In the genomic region with DNA sequence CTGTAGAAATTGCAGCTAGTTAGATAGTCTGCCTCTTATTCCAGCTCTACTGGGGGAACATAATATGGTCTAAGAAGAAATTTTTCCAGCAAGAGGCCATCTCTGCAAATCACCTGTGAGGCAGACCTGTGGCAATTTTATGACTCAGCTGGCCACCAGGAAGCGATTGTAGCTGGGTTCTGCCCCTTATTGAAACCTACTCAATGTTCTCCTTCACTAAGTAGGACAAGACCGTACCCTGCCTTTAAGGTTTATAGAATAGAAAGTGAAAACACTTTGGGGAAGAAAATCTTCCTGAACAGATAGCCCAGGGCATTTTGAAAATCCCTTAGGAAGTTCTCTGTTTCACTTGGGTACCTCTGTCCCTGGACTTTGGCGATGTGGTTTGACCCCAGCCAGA, we compare ENCODE assay signal across 11 cellular contexts. TPM values are rescaled to one million over a fixed set of nuclear protein-coding genes. Genes with fewer than 3 reads are reported as not detected.
DNase-seq lines count a peak whose midpoint lies in the region; ATAC-seq and TF ChIP-seq lines count a peak whose summit lies in the region.
"Had no signal": no experiment of that assay in that cellular context is flagged by ENCODE, and none has a peak within 500 bp of the region (broad histone marks: within the 10 kb centered on the region; RNA-seq: fewer than 3 reads in every experiment).

No MANE protein-coding gene starts in this region.

- H3K27ac Mint-ChIP-seq in stimulated activated naive CD8-positive, alpha-beta T cell treated with anti-CD3 and anti-CD28 coated beads, Interleukin-15, Interleukin-2, amounts not matched to agents 100 ng/mL and 50 ng/mL, for 24 hours = peak overlapping the region; percentile 88
- peak overlapping the region; percentile 86 for H3K27ac Mint-ChIP-seq in activated CD8-positive, alpha-beta T cell treated with anti-CD3 and anti-CD28 coated beads, Interleukin-2, amount 10 ng/mL, durations not matched to agents 7 days and 5 days

- peak overlapping the region; percentile 57 for H3K4me3 Mint-ChIP-seq in stimulated activated naive CD8-positive, alpha-beta T cell treated with anti-CD3 and anti-CD28 coated beads, Interleukin-15, Interleukin-2, amounts not matched to agents 100 ng/mL and 50 ng/mL, for 24 hours
- peak overlapping the region; percentile 52 for H3K4me3 Mint-ChIP-seq in activated CD8-positive, alpha-beta T cell treated with anti-CD3 and anti-CD28 coated beads, Interleukin-2, amount 10 ng/mL, durations not matched to agents 7 days and 5 days

- CTCF ChIA-PET in activated CD8-positive, alpha-beta T cell treated with anti-CD3 and anti-CD28 coated beads, Interleukin-2, amount 10 ng/mL, durations not matched to agents 7 days and 5 days (lab: Charles Lee) = interaction anchor here (1.0 to 3.1 kb wide), 2 partner anchors 10 to 401 kb away, joined by 3 to 45 read pairs; no protein-coding TSS in a partner anchor

- H3K4me1 ChIP-seq in upper lobe of right lung = no peaks in the 10 kb centered on the region
- H3K4me1 ChIP-seq: parathyroid adenoma had no signal

- H3K9me3 ChIP-seq in upper lobe of right lung = no peaks in the 10 kb centered on the region

- no peaks in the 10 kb centered on the region for H3K36me3 ChIP-seq in upper lobe of right lung

- peak overlapping the region; percentile 55 for H3K27ac ChIP-seq in upper lobe of right lung
- H3K27ac ChIP-seq: parathyroid adenoma had no signal

- no peaks in the 10 kb centered on the region for H3K27me3 ChIP-seq in upper lobe of right lung

- no peak for TF ChIP-seq CTCF in upper lobe of right lung (IDR thresholded peaks at IDR 0.05)

- H3K27me3 Mint-ChIP-seq in stimulated activated naive CD8-positive, alpha-beta T cell treated with anti-CD3 and anti-CD28 coated beads, Interleukin-15, Interleukin-2, amounts not matched to agents 100 ng/mL and 50 ng/mL, for 24 hours = no peaks in the 10 kb centered on the region
- peaks cover 13% of the 10 kb centered on the region for H3K27me3 Mint-ChIP-seq in activated CD8-positive, alpha-beta T cell treated with anti-CD3 and anti-CD28 coated beads, Interleukin-2, amount 10 ng/mL, durations not matched to agents 7 days and 5 days (ENCODE audit: low read depth)

- no peaks in the 10 kb centered on the region for H3K9me3 Mint-ChIP-seq in stimulated activated naive CD8-positive, alpha-beta T cell treated with anti-CD3 and anti-CD28 coated beads, Interleukin-15, Interleukin-2, amounts not matched to agents 100 ng/mL and 50 ng/mL, for 24 hours
- peaks cover 6% of the 10 kb centered on the region for H3K9me3 Mint-ChIP-seq in activated CD8-positive, alpha-beta T cell treated with anti-CD3 and anti-CD28 coated beads, Interleukin-2, amount 10 ng/mL, durations not matched to agents 7 days and 5 days (ENCODE audit: insufficient read depth)

- ATAC-seq in stimulated activated naive CD8-positive, alpha-beta T cell treated with anti-CD3 and anti-CD28 coated beads, Interleukin-15, Interleukin-2, amounts not matched to agents 100 U/mL and 50 U/mL, for 24 hours = no peak
- ATAC-seq in HG02970 (IDR thresholded peaks at IDR 0.05; ENCODE audit: low FRiP score, unreplicated experiment) = peak; percentile 27
- ATAC-seq in activated CD8-positive, alpha-beta T cell treated with anti-CD3 and anti-CD28 coated beads, Interleukin-2, amount 10 ng/mL, durations not matched to agents 7 days and 5 days = peak; percentile 24
- ATAC-seq in upper lobe of right lung = no peak
- no peak for ATAC-seq in GM18517 (IDR thresholded peaks at IDR 0.05; ENCODE audit: unreplicated experiment)

- DNase-seq in stimulated activated naive CD8-positive, alpha-beta T cell treated with anti-CD3 and anti-CD28 coated beads, Interleukin-15, Interleukin-2, amounts not matched to agents 100 U/mL and 50 U/mL, for 24 hours = no peak
- peak; percentile 30 for DNase-seq in activated CD8-positive, alpha-beta T cell treated with anti-CD3 and anti-CD28 coated beads, Interleukin-2, amount 10 ng/mL, durations not matched to agents 7 days and 5 days
- no peak for DNase-seq in upper lobe of right lung
- no peak for DNase-seq in stimulated activated CD4-positive, alpha-beta T cell treated with anti-CD3 and anti-CD28 coated beads, Interleukin-2, amount 100 ng/mL, for 24 hours
- no peak for DNase-seq in SKM-1 treated with dmso at 0.1 percent for 144 hours (lab: John Stamatoyannopoulos, UW; ENCODE audit: unreplicated experiment)
- DNase-seq: NCI-H774 had no signal

- H3K4me3 ChIP-seq in upper lobe of right lung = no peak overlapping the region

- intact Hi-C loops in upper lobe of right lung (cut with DNase I) = no loop called here

- peaks cover 50% of the 10 kb centered on the region for H3K4me1 Mint-ChIP-seq in stimulated activated naive CD8-positive, alpha-beta T cell treated with anti-CD3 and anti-CD28 coated beads, Interleukin-15, Interleukin-2, amounts not matched to agents 100 ng/mL and 50 ng/mL, for 24 hours (ENCODE audit: low read depth)
- peaks cover 47% of the 10 kb centered on the region for H3K4me1 Mint-ChIP-seq in activated CD8-positive, alpha-beta T cell treated with anti-CD3 and anti-CD28 coated beads, Interleukin-2, amount 10 ng/mL, durations not matched to agents 7 days and 5 days (ENCODE audit: low read depth)

- no peaks in the 10 kb centered on the region for H3K36me3 Mint-ChIP-seq in stimulated activated naive CD8-positive, alpha-beta T cell treated with anti-CD3 and anti-CD28 coated beads, Interleukin-15, Interleukin-2, amounts not matched to agents 100 ng/mL and 50 ng/mL, for 24 hours (ENCODE audit: low read depth)
- no peaks in the 10 kb centered on the region for H3K36me3 Mint-ChIP-seq in activated CD8-positive, alpha-beta T cell treated with anti-CD3 and anti-CD28 coated beads, Interleukin-2, amount 10 ng/mL, durations not matched to agents 7 days and 5 days (ENCODE audit: low read depth)

- POLR2A ChIA-PET in activated CD8-positive, alpha-beta T cell treated with anti-CD3 and anti-CD28 coated beads, Interleukin-2, amount 10 ng/mL, durations not matched to agents 7 days and 5 days (lab: Charles Lee) = interaction anchor here (0.8 kb wide), 1 partner anchor 8 kb away, joined by 3 read pairs; a partner anchor contains a TSS

RNA-seq across cellular contexts. Expression of a gene that starts 7.9 kb away (rescaled TPM):
- total RNA-seq in activated CD8-positive, alpha-beta T cell treated with anti-CD3 and anti-CD28 coated beads, Interleukin-2, amount 10 ng/mL, durations not matched to agents 7 days and 5 days = 1 to 10 TPM; 4.2 to 5.1 TPM
- total RNA-seq in upper lobe of right lung = 9.9 TPM
- total RNA-seq: endothelial cell of umbilical vein had no signal

RNA-seq across cellular contexts. Expression of a gene that starts 18.0 kb away (rescaled TPM):
- not detected for total RNA-seq in activated CD8-positive, alpha-beta T cell treated with anti-CD3 and anti-CD28 coated beads, Interleukin-2, amount 10 ng/mL, durations not matched to agents 7 days and 5 days
- total RNA-seq in upper lobe of right lung = 31.9 TPM
- total RNA-seq: endothelial cell of umbilical vein had no signal

RNA-seq across cellular contexts. Expression of a gene that starts 21.6 kb away (rescaled TPM):
- total RNA-seq in activated CD8-positive, alpha-beta T cell treated with anti-CD3 and anti-CD28 coated beads, Interleukin-2, amount 10 ng/mL, durations not matched to agents 7 days and 5 days = 1 to 10 TPM; 6.5 to 6.7 TPM
- total RNA-seq in upper lobe of right lung = 12.5 TPM
- total RNA-seq: endothelial cell of umbilical vein had no signal

Comparison
In these comparisons a context has a peak if more than half of its experiments do, and no peak if none do; other contexts are left out.
1. ATAC-seq: peak in HG02970 (single experiment) and activated CD8-positive, alpha-beta T cell treated with anti-CD3 and anti-CD28 coated beads, Interleukin-2, amount 10 ng/mL, durations not matched to agents 7 days and 5 days (single experiment); none in stimulated activated naive CD8-positive, alpha-beta T cell treated with anti-CD3 and anti-CD28 coated beads, Interleukin-15, Interleukin-2, amounts not matched to agents 100 U/mL and 50 U/mL, for 24 hours (single experiment), upper lobe of right lung (single experiment) and GM18517 (single experiment).
2. RNA of a gene that starts 18.0 kb away (total RNA-seq): 31.9 TPM in upper lobe of right lung (single experiment); not detected in activated CD8-positive, alpha-beta T cell treated with anti-CD3 and anti-CD28 coated beads, Interleukin-2, amount 10 ng/mL, durations not matched to agents 7 days and 5 days; every median in the first group is over 10 times any median in the second.